Comparison of ENCODE assay signal across 15 cellular contexts in the genomic region with DNA sequence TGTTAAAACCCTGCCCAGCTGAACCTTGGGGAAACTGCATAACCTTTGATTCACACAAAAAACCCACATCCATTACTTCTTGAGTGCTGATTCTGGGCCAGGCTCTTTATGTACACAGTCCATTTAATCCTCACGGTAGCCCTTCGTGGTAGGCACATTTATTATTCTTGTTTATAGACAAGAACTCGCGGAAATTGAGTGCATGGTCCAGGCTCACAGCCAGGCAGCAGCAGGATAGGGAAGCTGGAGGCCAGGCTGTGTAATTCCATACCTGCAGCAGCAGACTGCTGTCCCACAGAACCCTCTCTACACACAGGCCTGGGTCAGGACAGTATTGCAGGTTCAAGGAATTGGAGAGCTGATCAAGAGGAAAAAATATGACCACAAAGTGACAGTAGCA.
"Had no signal": no experiment of that assay in that cellular context is flagged by ENCODE, and none has a peak within 500 bp of the region (broad histone marks: within the 10 kb centered on the region; RNA-seq: fewer than 3 reads in every experiment).

No MANE protein-coding gene starts in this region.

- H3K27ac ChIP-seq: hepatocyte had no signal

- H3K27me3 ChIP-seq: hepatocyte had no signal

- ATAC-seq: activated naive CD4-positive, alpha-beta T cell treated with anti-CD3 and anti-CD28 coated beads, Interleukin-2, amount 50 U/mL, for 72 hours; activated T-cell treated with anti-CD3 and anti-CD28 coated beads, Interleukin-2, amount 50 U/mL, for 72 hours; esophagus mucosa; left lobe of liver; stimulated activated effector memory CD8-positive, alpha-beta T cell treated with anti-CD3 and anti-CD28 coated beads, Interleukin-12 subunit alpha, Interleukin-12 subunit beta, amount 100 ng/mL, for 72 hours had no signal

- H3K4me3 ChIP-seq: hepatocyte had no signal

- DNase-seq: activated CD4-positive, alpha-beta T cell treated with anti-CD3 and anti-CD28 coated beads, Interleukin-2, amount 10 ng/mL, durations not matched to agents 24 days and 14 days; activated CD4-positive, CD25-positive, alpha-beta regulatory T cell; activated CD8-positive, alpha-beta memory T cell treated with anti-CD3 and anti-CD28 coated beads, Interleukin-2, amount 50 U/mL, for 48 hours; activated gamma-delta T cell; activated T-cell treated with anti-CD3 and anti-CD28 coated beads, Interleukin-2, amount 50 U/mL, for 72 hours; amniotic stem cell; caudate nucleus; islet precursor cell; midbrain; posterior cingulate gyrus had no signal
